28 cellular contexts compared by ENCODE assay signal in genomic region chr3:22940285-22940684, GRCh38.
"Had no signal": no experiment of that assay in that cellular context is flagged by ENCODE, and none has a peak within 500 bp of the region (broad histone marks: within the 10 kb centered on the region; RNA-seq: fewer than 3 reads in every experiment).

No MANE protein-coding gene starts in this region.

- H3K27me3 ChIP-seq: stomach, suprapubic skin, testis, thyroid gland, tibial artery, tibial nerve, transverse colon, upper lobe of left lung, upper lobe of right lung, uterus, vagina had no signal

- H3K4me1 ChIP-seq: suprapubic skin, testis, thyroid gland, tibial artery, tibial nerve, transverse colon, upper lobe of right lung, uterus, vagina had no signal

- H3K4me1 Mint-ChIP-seq: stimulated activated effector memory CD8-positive, alpha-beta T cell treated with anti-CD3 and anti-CD28 coated beads, Interleukin-12 subunit alpha, Interleukin-12 subunit beta, amount 100 ng/mL, for 72 hours; stimulated activated memory B cell treated with anti-CD40 and anti-IgM and Interleukin-4, amounts not matched to agents 10 μg/mL and 1 μg/mL and 100 μg/mL, for 72 hours; stimulated activated naive B cell treated with anti-CD40 and anti-IgM and Interleukin-4, amounts not matched to agents 10 μg/mL and 1 μg/mL and 100 μg/mL, for 72 hours; stimulated activated naive CD8-positive, alpha-beta T cell treated with anti-CD3 and anti-CD28 coated beads, Interleukin-15, amount 100 ng/mL, for 72 hours had no signal

- DNase-seq: stimulated activated CD4-positive, alpha-beta T cell treated with anti-CD3 and anti-CD28 coated beads, Interleukin-2, amount 100 ng/mL, for 48 hours; stimulated activated CD4-positive, alpha-beta T cell treated with anti-CD3 and anti-CD28 coated beads, Interleukin-4, amount 100 ng/mL, for 1 hour; stimulated activated CD4-positive, alpha-beta T cell treated with anti-CD3 and anti-CD28 coated beads, Interleukin-4, amount 100 ng/mL, for 24 hours; stimulated activated CD4-positive, alpha-beta T cell treated with anti-CD3 and anti-CD28 coated beads, Interleukin-4, amount 100 ng/mL, for 4 hours; stimulated activated CD8-positive, alpha-beta memory T cell treated with anti-CD3 and anti-CD28 coated beads, Interleukin-4, amount 100 ng/mL, for 48 hours; stimulated activated naive B cell treated with anti-CD40 and anti-IgM and Interleukin-4, amounts not matched to agents 10 μg/mL and 1 μg/mL and 100 μg/mL, for 72 hours; stimulated activated naive CD4-positive, alpha-beta T cell; stimulated activated naive CD4-positive, alpha-beta T cell treated with Interleukin-2 at 50 U/mL for 16 hours; stimulated activated naive CD8-positive, alpha-beta T cell treated with anti-CD3 and anti-CD28 coated beads, Interleukin-15, amount 100 ng/mL, for 72 hours; stimulated activated naive CD8-positive, alpha-beta T cell treated with anti-CD3 and anti-CD28 coated beads, Interleukin-15, Interleukin-2, amounts not matched to agents 100 U/mL and 50 U/mL, for 24 hours; stomach; substantia nigra; testis; thyroid gland; tibial artery; transverse colon; trophoblast cell; upper lobe of left lung; upper lobe of right lung; uterus had no signal

- H3K4me3 Mint-ChIP-seq: stimulated activated effector memory CD8-positive, alpha-beta T cell treated with anti-CD3 and anti-CD28 coated beads, Interleukin-12 subunit alpha, Interleukin-12 subunit beta, amount 100 ng/mL, for 72 hours; stimulated activated memory B cell treated with anti-CD40 and anti-IgM and Interleukin-4, amounts not matched to agents 10 μg/mL and 1 μg/mL and 100 μg/mL, for 72 hours; stimulated activated naive B cell treated with anti-CD40 and anti-IgM and Interleukin-4, amounts not matched to agents 10 μg/mL and 1 μg/mL and 100 μg/mL, for 72 hours; stimulated activated naive CD8-positive, alpha-beta T cell treated with anti-CD3 and anti-CD28 coated beads, Interleukin-15, amount 100 ng/mL, for 72 hours; stimulated activated naive CD8-positive, alpha-beta T cell treated with anti-CD3 and anti-CD28 coated beads, Interleukin-15, Interleukin-2, amounts not matched to agents 100 ng/mL and 50 ng/mL, for 24 hours; type B pancreatic cell had no signal

- H3K27ac ChIP-seq: suprapubic skin, testis, thoracic aorta, thyroid gland, tibial artery, tibial nerve, transverse colon, upper lobe of left lung, upper lobe of right lung, vagina had no signal

- H3K27ac Mint-ChIP-seq: stimulated activated effector memory CD8-positive, alpha-beta T cell treated with anti-CD3 and anti-CD28 coated beads, Interleukin-12 subunit alpha, Interleukin-12 subunit beta, amount 100 ng/mL, for 72 hours; stimulated activated memory B cell treated with anti-CD40 and anti-IgM and Interleukin-4, amounts not matched to agents 10 μg/mL and 1 μg/mL and 100 μg/mL, for 72 hours; stimulated activated naive B cell treated with anti-CD40 and anti-IgM and Interleukin-4, amounts not matched to agents 10 μg/mL and 1 μg/mL and 100 μg/mL, for 72 hours; stimulated activated naive CD8-positive, alpha-beta T cell treated with anti-CD3 and anti-CD28 coated beads, Interleukin-15, amount 100 ng/mL, for 72 hours; stimulated activated naive CD8-positive, alpha-beta T cell treated with anti-CD3 and anti-CD28 coated beads, Interleukin-15, Interleukin-2, amounts not matched to agents 100 ng/mL and 50 ng/mL, for 24 hours; type B pancreatic cell had no signal

- H3K4me3 ChIP-seq: stomach, suprapubic skin, testis, thoracic aorta, thyroid gland, tibial artery, tibial nerve, transverse colon, upper lobe of left lung, upper lobe of right lung, uterus, vagina had no signal

- H3K27me3 Mint-ChIP-seq: stimulated activated memory B cell treated with anti-CD40 and anti-IgM and Interleukin-4, amounts not matched to agents 10 μg/mL and 1 μg/mL and 100 μg/mL, for 72 hours; stimulated activated naive CD8-positive, alpha-beta T cell treated with anti-CD3 and anti-CD28 coated beads, Interleukin-15, amount 100 ng/mL, for 72 hours; stimulated activated naive CD8-positive, alpha-beta T cell treated with anti-CD3 and anti-CD28 coated beads, Interleukin-15, Interleukin-2, amounts not matched to agents 100 ng/mL and 50 ng/mL, for 24 hours had no signal

- H3K9me3 ChIP-seq: stomach, suprapubic skin, testis, thoracic aorta, thyroid gland, tibial artery, tibial nerve, transverse colon, upper lobe of left lung, upper lobe of right lung, uterus, vagina had no signal

- H3K9me3 Mint-ChIP-seq: stimulated activated memory B cell treated with anti-CD40 and anti-IgM and Interleukin-4, amounts not matched to agents 10 μg/mL and 1 μg/mL and 100 μg/mL, for 72 hours; stimulated activated naive B cell treated with anti-CD40 and anti-IgM and Interleukin-4, amounts not matched to agents 10 μg/mL and 1 μg/mL and 100 μg/mL, for 72 hours; stimulated activated naive CD8-positive, alpha-beta T cell treated with anti-CD3 and anti-CD28 coated beads, Interleukin-15, Interleukin-2, amounts not matched to agents 100 ng/mL and 50 ng/mL, for 24 hours had no signal

- H3K36me3 Mint-ChIP-seq: stimulated activated effector memory CD8-positive, alpha-beta T cell treated with anti-CD3 and anti-CD28 coated beads, Interleukin-12 subunit alpha, Interleukin-12 subunit beta, amount 100 ng/mL, for 72 hours; stimulated activated memory B cell treated with anti-CD40 and anti-IgM and Interleukin-4, amounts not matched to agents 10 μg/mL and 1 μg/mL and 100 μg/mL, for 72 hours; stimulated activated naive B cell treated with anti-CD40 and anti-IgM and Interleukin-4, amounts not matched to agents 10 μg/mL and 1 μg/mL and 100 μg/mL, for 72 hours; type B pancreatic cell had no signal

- H3K36me3 ChIP-seq: stomach, suprapubic skin, thoracic aorta, thyroid gland, tibial artery, tibial nerve, transverse colon, upper lobe of left lung, upper lobe of right lung, uterus, vagina had no signal
